26 cellular contexts compared by ENCODE assay signal in genomic region chr3:86175051-86175536, GRCh38.
DNase-seq lines count a peak whose midpoint lies in the region; TF ChIP-seq lines count a peak whose summit lies in the region.
"Had no signal": no experiment of that assay in that cellular context is flagged by ENCODE, and none has a peak within 500 bp of the region (broad histone marks: within the 10 kb centered on the region; RNA-seq: fewer than 3 reads in every experiment).

No MANE protein-coding gene starts in this region.

- no peaks in the 10 kb centered on the region for H3K36me3 Mint-ChIP-seq in mesothelial cell of epicardium
- H3K36me3 Mint-ChIP-seq in activated CD4-positive, alpha-beta T cell treated with anti-CD3 and anti-CD28 coated beads, Interleukin-2, amount 10 ng/mL, durations not matched to agents 7 days and 5 days (ENCODE audit: low read depth) = no peaks in the 10 kb centered on the region
- H3K36me3 Mint-ChIP-seq: naive thymus-derived CD4-positive, alpha-beta T cell had no signal

- H3K9me3 Mint-ChIP-seq in mesothelial cell of epicardium = no peaks in the 10 kb centered on the region
- H3K9me3 Mint-ChIP-seq in activated CD4-positive, alpha-beta T cell treated with anti-CD3 and anti-CD28 coated beads, Interleukin-2, amount 10 ng/mL, durations not matched to agents 7 days and 5 days = no peaks in the 10 kb centered on the region
- H3K9me3 Mint-ChIP-seq: activated CD4-positive, alpha-beta T cell treated with anti-CD3 and anti-CD28 coated beads, Interleukin-2, amount 10 ng/mL, durations not matched to agents 24 days and 14 days had no signal

- WGBS in adrenal gland, 4 donors = 33 to 43% (median 37%) methylated on average over 3 of the region's 3 CpGs

- H3K27ac ChIP-seq in HUES6 (ENCODE audit: low read depth, low read length) = peak overlapping the region; percentile 95
- no peak overlapping the region for H3K27ac ChIP-seq in adrenal gland
- H3K27ac ChIP-seq: BLaER1, gastroesophageal sphincter, pancreas, right lobe of liver, SK-N-MC had no signal

- no peaks in the 10 kb centered on the region for H3K36me3 ChIP-seq in HUES6 (ENCODE audit: control insufficient read depth, insufficient read depth, low read length)
- H3K36me3 ChIP-seq in adrenal gland (replicated peaks in 1 of 2) = no peaks in the 10 kb centered on the region
- H3K36me3 ChIP-seq: BLaER1, gastroesophageal sphincter, pancreas, right lobe of liver had no signal

- CTCF ChIA-PET in activated CD4-positive, alpha-beta T cell treated with anti-CD3 and anti-CD28 coated beads, Interleukin-2, amount 10 ng/mL, durations not matched to agents 7 days and 5 days (lab: Charles Lee) = no interaction called here

- intact Hi-C loops in adrenal gland (cut with DNase I) = no loop called here

- H3K4me3 ChIP-seq in HUES6 (ENCODE audit: low read depth, low read length) (no peak overlapping the region), astrocyte of the spinal cord (ENCODE audit: low read depth, low read length) (no peak overlapping the region), adrenal gland (no peak overlapping the region)
- H3K4me3 ChIP-seq: BLaER1, gastroesophageal sphincter, GM12878, pancreas, right lobe of liver, SK-N-MC had no signal

- DNase-seq in DMS114 treated with DMSO at 0.1 percent for 48 hours (lab: John Stamatoyannopoulos, UW; ENCODE audit: unreplicated experiment) (peak; percentile 100), astrocyte of the spinal cord (ENCODE audit: low read depth, low spot score) (peak; percentile 22), mesothelial cell of epicardium (ENCODE audit: low spot score in 2 of 2, unreplicated experiment in 2 of 2) (no peak), amniotic stem cell (lab: John Stamatoyannopoulos, UW) (no peak), cortex of kidney (lab: John Stamatoyannopoulos, UW) (no peak), adrenal gland (no peak)
- DNase-seq in activated CD4-positive, alpha-beta T cell treated with anti-CD3 and anti-CD28 coated beads, Interleukin-2, amount 10 ng/mL, durations not matched to agents 7 days and 5 days = no peak
- DNase-seq: ACHN; activated CD4-positive, alpha-beta T cell treated with anti-CD3 and anti-CD28 coated beads, Interleukin-2, amount 10 ng/mL, durations not matched to agents 24 days and 14 days; activated naive CD4-positive, alpha-beta T cell treated with anti-CD3 and anti-CD28 coated beads for 36 hours; activated T-cell treated with anti-CD3 and anti-CD28 coated beads, Interleukin-2, amount 50 U/mL, for 72 hours; amygdala; Caco-2; IMR-90; naive thymus-derived CD4-positive, alpha-beta T cell; NCI-H2171; pancreas; right lobe of liver; stimulated activated CD4-positive, alpha-beta T cell treated with anti-CD3 and anti-CD28 coated beads, Interleukin-4, amount 100 ng/mL, for 4 hours; stimulated activated naive CD8-positive, alpha-beta T cell treated with anti-CD3 and anti-CD28 coated beads, Interleukin-15, Interleukin-2, amounts not matched to agents 100 U/mL and 50 U/mL, for 24 hours; T-helper 17 cell had no signal

- H3K27me3 ChIP-seq in HUES6 (ENCODE audit: control insufficient read depth, insufficient read depth, low read length) = no peaks in the 10 kb centered on the region
- H3K27me3 ChIP-seq in adrenal gland = no peaks in the 10 kb centered on the region
- H3K27me3 ChIP-seq: BLaER1, gastroesophageal sphincter, pancreas, right lobe of liver had no signal

- H3K27me3 Mint-ChIP-seq in mesothelial cell of epicardium (ENCODE audit: low read depth) = no peaks in the 10 kb centered on the region
- H3K27me3 Mint-ChIP-seq in activated CD4-positive, alpha-beta T cell treated with anti-CD3 and anti-CD28 coated beads, Interleukin-2, amount 10 ng/mL, durations not matched to agents 7 days and 5 days = no peaks in the 10 kb centered on the region
- H3K27me3 Mint-ChIP-seq: activated CD4-positive, alpha-beta T cell treated with anti-CD3 and anti-CD28 coated beads, Interleukin-2, amount 10 ng/mL, durations not matched to agents 24 days and 14 days; naive thymus-derived CD4-positive, alpha-beta T cell; T-helper 17 cell had no signal

- POLR2A ChIA-PET in activated CD4-positive, alpha-beta T cell treated with anti-CD3 and anti-CD28 coated beads, Interleukin-2, amount 10 ng/mL, durations not matched to agents 7 days and 5 days (lab: Charles Lee) = no interaction called here

- H3K4me3 Mint-ChIP-seq in mesothelial cell of epicardium = no peak overlapping the region
- H3K4me3 Mint-ChIP-seq in activated CD4-positive, alpha-beta T cell treated with anti-CD3 and anti-CD28 coated beads, Interleukin-2, amount 10 ng/mL, durations not matched to agents 7 days and 5 days = no peak overlapping the region
- H3K4me3 Mint-ChIP-seq: activated CD4-positive, alpha-beta T cell treated with anti-CD3 and anti-CD28 coated beads, Interleukin-2, amount 10 ng/mL, durations not matched to agents 24 days and 14 days; activated naive CD4-positive, alpha-beta T cell treated with anti-CD3 and anti-CD28 coated beads for 36 hours; activated T-cell treated with anti-CD3 and anti-CD28 coated beads, Interleukin-2, amount 50 U/mL, for 72 hours; naive thymus-derived CD4-positive, alpha-beta T cell; T-helper 17 cell had no signal

- no peak for TF ChIP-seq CTCF in astrocyte of the spinal cord (IDR thresholded peaks at IDR 0.05; ENCODE audit: low read depth, low read length)
- TF ChIP-seq CTCF in mesothelial cell of epicardium (IDR thresholded peaks at IDR 0.05; ENCODE audit: unreplicated experiment) = no peak
- no peak for TF ChIP-seq CTCF in adrenal gland (IDR thresholded peaks at IDR 0.05)

- H3K4me1 ChIP-seq in HUES6 (ENCODE audit: control insufficient read depth, insufficient read depth, low read length) (peaks cover 44% of the 10 kb centered on the region), adrenal gland (replicated peaks in 1 of 2) (no peaks in the 10 kb centered on the region)
- H3K4me1 ChIP-seq: BLaER1, Caco-2, gastroesophageal sphincter, pancreas, right lobe of liver had no signal

- peak overlapping the region; percentile 88 for H3K27ac Mint-ChIP-seq in mesothelial cell of epicardium
- no peak overlapping the region for H3K27ac Mint-ChIP-seq in activated CD4-positive, alpha-beta T cell treated with anti-CD3 and anti-CD28 coated beads, Interleukin-2, amount 10 ng/mL, durations not matched to agents 7 days and 5 days
- H3K27ac Mint-ChIP-seq: activated CD4-positive, alpha-beta T cell treated with anti-CD3 and anti-CD28 coated beads, Interleukin-2, amount 10 ng/mL, durations not matched to agents 24 days and 14 days; activated naive CD4-positive, alpha-beta T cell treated with anti-CD3 and anti-CD28 coated beads for 36 hours; activated T-cell treated with anti-CD3 and anti-CD28 coated beads, Interleukin-2, amount 50 U/mL, for 72 hours; naive thymus-derived CD4-positive, alpha-beta T cell; T-helper 17 cell had no signal

- H3K4me1 Mint-ChIP-seq in mesothelial cell of epicardium = peaks cover 20% of the 10 kb centered on the region
- no peaks in the 10 kb centered on the region for H3K4me1 Mint-ChIP-seq in activated CD4-positive, alpha-beta T cell treated with anti-CD3 and anti-CD28 coated beads, Interleukin-2, amount 10 ng/mL, durations not matched to agents 7 days and 5 days
- H3K4me1 Mint-ChIP-seq: activated CD4-positive, alpha-beta T cell treated with anti-CD3 and anti-CD28 coated beads, Interleukin-2, amount 10 ng/mL, durations not matched to agents 24 days and 14 days; naive thymus-derived CD4-positive, alpha-beta T cell; T-helper 17 cell had no signal

- H3K9me3 ChIP-seq in HUES6 (ENCODE audit: control insufficient read depth, insufficient read depth, low read depth, low read length) (no peaks in the 10 kb centered on the region), adrenal gland (replicated peaks in 1 of 3) (no peaks in the 10 kb centered on the region)
- H3K9me3 ChIP-seq: BLaER1, Caco-2, gastroesophageal sphincter, pancreas, right lobe of liver had no signal

- TF ChIP-seq POLR2A in adrenal gland (IDR thresholded peaks at IDR 0.05) = no peak

- in situ Hi-C loops in astrocyte of the spinal cord (cut with HindIII; ENCODE audit: low sequenced_read_pairs) = no loop called here

- H3K9ac ChIP-seq in HUES6 (ENCODE audit: low read length) = peak overlapping the region; percentile 61
- H3K9ac ChIP-seq: BLaER1 had no signal

Comparison
In these comparisons a context has a peak if more than half of its experiments do, and no peak if none do; other contexts are left out.
1. DNase-seq: peak in DMS114 treated with DMSO at 0.1 percent for 48 hours (single experiment) and astrocyte of the spinal cord (single experiment); none in mesothelial cell of epicardium (0 of 2), activated CD4-positive, alpha-beta T cell treated with anti-CD3 and anti-CD28 coated beads, Interleukin-2, amount 10 ng/mL, durations not matched to agents 7 days and 5 days (single experiment), amniotic stem cell (single experiment), cortex of kidney (single experiment) and adrenal gland (0 of 7).